ENCODE assay signal across 2 cellular contexts in genomic region chr2:205712508-205712907, GRCh38.
TF ChIP-seq lines count a peak whose summit lies in the region.

No MANE protein-coding gene starts in this region.

TF ChIP-seq in SK-N-SH treated with all-trans-retinoic acid at 6 μM for 48 hours, 23 proteins besides CTCF, POLR2A, EP300 and RAD21 (continued from another document):
- no peak for TF ChIP-seq ISL1 (CRISPR knock-in tag; IDR thresholded peaks at IDR 0.05)

TF ChIP-seq in HepG2, 621 proteins besides CTCF, POLR2A, EP300 and RAD21 (continued from another document):
- no peak for TF ChIP-seq KIAA2018 (CRISPR knock-in tag; IDR thresholded peaks at IDR 0.05; ENCODE audit: borderline replicate concordance)
- TF ChIP-seq ZNF691 (CRISPR knock-in tag; IDR thresholded peaks at IDR 0.05; ENCODE audit: borderline replicate concordance, low read depth) = no peak
